ENCODE assay signal across 20 cellular contexts in the genomic region with DNA sequence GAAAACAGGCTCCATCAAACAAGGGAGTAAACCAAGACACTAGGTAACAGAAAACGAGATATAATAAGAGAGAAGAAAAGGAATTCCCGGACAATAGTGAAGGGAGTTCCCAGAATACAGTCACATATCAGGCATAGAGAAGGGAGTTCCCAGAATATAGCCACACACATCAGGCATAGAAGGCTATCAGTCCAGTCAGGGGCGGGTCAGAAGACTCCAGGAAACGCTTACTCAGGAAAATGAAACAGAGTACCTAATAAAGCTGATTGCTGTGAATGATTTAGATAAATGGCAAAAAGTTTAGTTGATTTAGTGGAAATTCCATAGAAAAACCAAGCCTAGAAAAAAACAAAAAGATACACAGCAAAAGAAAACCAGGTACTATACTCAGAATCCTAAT. TPM values are rescaled to one million over a fixed set of nuclear protein-coding genes. Genes with fewer than 3 reads are reported as not detected.
DNase-seq lines count a peak whose midpoint lies in the region; ATAC-seq and TF ChIP-seq lines count a peak whose summit lies in the region.
"Had no signal": no experiment of that assay in that cellular context is flagged by ENCODE, and none has a peak within 500 bp of the region (broad histone marks: within the 10 kb centered on the region; RNA-seq: fewer than 3 reads in every experiment).

No MANE protein-coding gene starts in this region.

- no peak overlapping the region for H2BK20ac ChIP-seq in IMR-90 (ENCODE audit: low read depth, low read length)

- no peak overlapping the region for H2BK5ac ChIP-seq in IMR-90 (ENCODE audit: low read depth, low read length, poor library complexity, severe bottlenecking)

- H3K27me3 ChIP-seq in IMR-90 (ENCODE audit: control insufficient read depth, insufficient read depth, low read length), result no peaks in the 10 kb centered on the region
- no peaks in the 10 kb centered on the region for H3K27me3 ChIP-seq in spleen (replicated peaks in 1 of 7)
- no peaks in the 10 kb centered on the region for H3K27me3 ChIP-seq in ascending aorta
- H3K27me3 ChIP-seq: BLaER1 treated with 17β-estradiol and CSF1 and Interleukin-3, amounts not matched to agents 10 nM and 100 nM; SJSA1 had no signal

- no TSS peak for BruUV-seq in IMR-90 (replicated peaks; lab: Mats Ljungman, UMichigan)

- peaks cover 13% of the 10 kb centered on the region for H4K20me1 ChIP-seq in IMR-90 (ENCODE audit: insufficient read depth, low read length)

- no peak overlapping the region for H3K4me2 ChIP-seq in IMR-90 (ENCODE audit: low read depth, low read length)
- H3K4me2 ChIP-seq: BLaER1 treated with 17β-estradiol and CSF1 and Interleukin-3, amounts not matched to agents 10 nM and 100 nM had no signal

- DNase-seq in IMR-90, result no peak
- no peak for DNase-seq in activated naive CD8-positive, alpha-beta T cell treated with anti-CD3 and anti-CD28 coated beads for 36 hours
- DNase-seq in left colon, result no peak
- DNase-seq in spleen, result no peak
- DNase-seq in UCSD-AML1 (lab: John Stamatoyannopoulos, UW; ENCODE audit: unreplicated experiment), result no peak
- no peak for DNase-seq in SW 1271 (lab: John Stamatoyannopoulos, UW)
- no peak for DNase-seq in ascending aorta (ENCODE audit: low spot score in 2 of 2)
- DNase-seq: Caco-2; CD4-positive, alpha-beta memory T cell; GOT3; Karpas-422; NCI-H1694 treated with DMSO at 0.1 percent for 48 hours; NCI-H2081 treated with DMSO at 0.1 percent for 48 hours; NCI-H446; NCI-H526; OCI-M1 had no signal

- no peak for ATAC-seq in IMR-90 (ENCODE audit: low read depth)
- ATAC-seq in left colon, result peak; percentile 38
- ATAC-seq: HCT116 had no signal

- in situ Hi-C loops in IMR-90 (cut with MboI; ENCODE audit: low sequenced_read_pairs), result loop anchor here (10.0 kb wide), 2 partner anchors 317 to 777 kb away; a partner anchor contains a TSS

- H3K36me3 ChIP-seq in IMR-90 (ENCODE audit: control insufficient read depth, insufficient read depth, low read length), result peaks cover 29% of the 10 kb centered on the region
- H3K36me3 ChIP-seq in spleen, result peaks cover 0 to 74% (median 52%) of the 10 kb centered on the region in 6 donors
- peaks cover 39 to 45% of the 10 kb centered on the region in 2 donors for H3K36me3 ChIP-seq in ascending aorta

- CTCF ChIA-PET in IMR-90 (lab: Yijun Ruan, JAX), result no interaction called here

- H3K23ac ChIP-seq in IMR-90 (ENCODE audit: low read depth, low read length), result no peak overlapping the region

- no peaks in the 10 kb centered on the region for H3K27me3 Mint-ChIP-seq in activated naive CD8-positive, alpha-beta T cell treated with anti-CD3 and anti-CD28 coated beads for 36 hours
- H3K27me3 Mint-ChIP-seq: IgD-negative memory B cell had no signal

- H2AK9ac ChIP-seq in IMR-90 (replicated peaks; ENCODE audit: low read depth, low read length, poor library complexity), result no peak overlapping the region

- H3K9me3 ChIP-seq in IMR-90 (ENCODE audit: control insufficient read depth, insufficient read depth, low read length) (no peaks in the 10 kb centered on the region), spleen (no peaks in the 10 kb centered on the region), ascending aorta (no peaks in the 10 kb centered on the region)
- H3K9me3 ChIP-seq: BLaER1 treated with 17β-estradiol and CSF1 and Interleukin-3, amounts not matched to agents 10 nM and 100 nM; Caco-2; SJSA1 had no signal

- no peak overlapping the region for H3K18ac ChIP-seq in IMR-90 (ENCODE audit: low read depth, low read length)

- intact Hi-C loops in IMR-90 (cut with micrococcal nuclease) (no loop called here), left colon (cut with DNase I, micrococcal nuclease) (no loop called here), spleen (cut with DNase I; ENCODE audit: low total_unique reads) (no loop called here), ascending aorta (cut with DNase I) (no loop called here)

- no peak overlapping the region for H4K8ac ChIP-seq in IMR-90 (ENCODE audit: low read depth in 2 of 2, low read length in 2 of 2)

- H3K9ac ChIP-seq in IMR-90 (ENCODE audit: low read depth, low read length), result no peak overlapping the region
- H3K9ac ChIP-seq: BLaER1 treated with 17β-estradiol and CSF1 and Interleukin-3, amounts not matched to agents 10 nM and 100 nM had no signal

- no peak overlapping the region for H2BK15ac ChIP-seq in IMR-90 (ENCODE audit: low read depth, low read length)

- no peak overlapping the region for H2BK120ac ChIP-seq in IMR-90 (ENCODE audit: low read depth, low read length)

- H3K9me1 ChIP-seq in IMR-90 (ENCODE audit: insufficient read depth, low read length), result 0 out of 2 replicates have a peak, but pooled peaks cover 2% of the 10 kb centered on the region

- TF ChIP-seq CTCF in IMR-90 (conservative IDR thresholded peaks at IDR 0.05; ENCODE audit: low read depth, low read length), result no peak
- TF ChIP-seq CTCF in spleen (IDR thresholded peaks at IDR 0.05 in 8 of 11, conservative IDR thresholded peaks at IDR 0.05 in 3 of 11), result no peak
- TF ChIP-seq CTCF in ascending aorta (IDR thresholded peaks at IDR 0.05), result no peak

- no peak overlapping the region for H2AFZ ChIP-seq in IMR-90 (replicated peaks; ENCODE audit: low read length, poor library complexity)

- POLR2A ChIA-PET in IMR-90 (lab: Charles Lee; ENCODE audit: unreplicated experiment), result no interaction called here

- no peak overlapping the region for H4K5ac ChIP-seq in IMR-90 (ENCODE audit: low read depth, low read length)

- peak overlapping the region; percentile 43 for H3K27ac Mint-ChIP-seq in activated naive CD8-positive, alpha-beta T cell treated with anti-CD3 and anti-CD28 coated beads for 36 hours

- H4K91ac ChIP-seq in IMR-90 (ENCODE audit: insufficient read depth, low read depth, low read length), result no peak overlapping the region

- no peak overlapping the region for H3K4ac ChIP-seq in IMR-90 (ENCODE audit: low read depth, low read length)

- H3K79me1 ChIP-seq in IMR-90 (ENCODE audit: low read depth in 1 of 2, low read length in 2 of 2), result peaks cover 26 to 32% of the 10 kb centered on the region in 2 experiments

- TF ChIP-seq RAD21 in IMR-90 (IDR thresholded peaks at IDR 0.05; ENCODE audit: low read length), result no peak

- WGBS in IMR-90 (ENCODE audit: extremely low coverage in 2 of 2, insufficient read length in 1 of 2), 2 experiments, result no CpG with 5 or more reads among the region's 4 CpGs
- WGBS in spleen, 5 donors, result 55 to 67% (median 60%) methylated on average over 4 of the region's 4 CpGs

- H2AK5ac ChIP-seq in IMR-90 (ENCODE audit: low read depth, low read length), result no peak overlapping the region

- H3K4me3 Mint-ChIP-seq in activated naive CD8-positive, alpha-beta T cell treated with anti-CD3 and anti-CD28 coated beads for 36 hours, result no peak overlapping the region
- H3K4me3 Mint-ChIP-seq: CD4-positive, alpha-beta memory T cell had no signal

- H3K4me1 ChIP-seq in IMR-90 (ENCODE audit: control insufficient read depth, insufficient read depth, low read length) (peaks cover 3% of the 10 kb centered on the region; the same call in 1 of the 2 replicates), spleen (peaks cover 15 to 58% (median 39%) of the 10 kb centered on the region in 6 donors), ascending aorta (peaks cover 5 to 9% of the 10 kb centered on the region in 2 donors)
- H3K4me1 ChIP-seq: SJSA1 had no signal

- TF ChIP-seq POLR2A in IMR-90 (IDR thresholded peaks at IDR 0.05; ENCODE audit: low read depth, low read length) (no peak), spleen (IDR thresholded peaks at IDR 0.05) (no peak)

- no peaks in the 10 kb centered on the region for H3K9me3 Mint-ChIP-seq in activated naive CD8-positive, alpha-beta T cell treated with anti-CD3 and anti-CD28 coated beads for 36 hours
- H3K9me3 Mint-ChIP-seq: IgD-negative memory B cell had no signal

- H3K4me3 ChIP-seq in IMR-90 (ENCODE audit: insufficient read depth, low read depth, low read length) (no peak overlapping the region), spleen (no peak overlapping the region), ascending aorta (no peak overlapping the region)
- H3K4me3 ChIP-seq: BLaER1 treated with 17β-estradiol and CSF1 and Interleukin-3, amounts not matched to agents 10 nM and 100 nM; SJSA1 had no signal

- dilution Hi-C loops in IMR-90 (cut with HindIII; ENCODE audit: low sequenced_read_pairs, unreplicated experiment), result no loop called here

- H3K27ac ChIP-seq in IMR-90 (ENCODE audit: insufficient read depth, low read length) (no peak overlapping the region), spleen (peak overlapping the region in 7 of 8 donors; percentile 52 to 78 (median 62)), ascending aorta (no peak overlapping the region)
- H3K27ac ChIP-seq: BLaER1 treated with 17β-estradiol and CSF1 and Interleukin-3, amounts not matched to agents 10 nM and 100 nM; SJSA1 had no signal

- H3K4me1 Mint-ChIP-seq in activated naive CD8-positive, alpha-beta T cell treated with anti-CD3 and anti-CD28 coated beads for 36 hours, result peaks cover 20% of the 10 kb centered on the region

- no peak overlapping the region for H3K56ac ChIP-seq in IMR-90 (ENCODE audit: extremely low read depth, insufficient read depth, low read length)

- H3K14ac ChIP-seq in IMR-90 (replicated peaks; ENCODE audit: low read depth, low read length), result no peak overlapping the region

- peaks cover 61% of the 10 kb centered on the region for H3K36me3 Mint-ChIP-seq in activated naive CD8-positive, alpha-beta T cell treated with anti-CD3 and anti-CD28 coated beads for 36 hours

RNA-seq across cellular contexts. Expression of a gene that starts 4.9 kb away (rescaled TPM):
- 159 and 229 TPM in 2 replicates for total RNA-seq in IMR-90 (2012; rRNA removed)
- polyA plus RNA-seq in IMR-90 (2012; rRNA removed), result 200 and 206 TPM in 2 replicates
- 72.3 and 93.5 TPM in 2 replicates for polyA plus RNA-seq in IMR-90 (2012; cell fraction: cytosol; rRNA removed)
- polyA plus RNA-seq in IMR-90 (2012; cell fraction: nucleus; rRNA removed; ENCODE audit: low replicate concordance), result 15.8 and 47.1 TPM in 2 replicates
- 100 to 1,000 TPM; 219 to 222 TPM for total RNA-seq in activated naive CD8-positive, alpha-beta T cell treated with anti-CD3 and anti-CD28 coated beads for 36 hours
- 10 to 100 TPM; 49.1 to 58.5 TPM for total RNA-seq in left colon
- total RNA-seq in spleen, result 100 to 1,000 TPM in 1 of 7 donors, 10 to 100 TPM in 6; 54.1 to 108 (median 65.5) TPM
- 100 to 1,000 TPM; 106 to 155 (median 137) TPM for polyA plus RNA-seq in spleen
- total RNA-seq in ascending aorta, result 64.5 TPM

RNA-seq across cellular contexts. Expression of a gene that starts 11.3 kb away (rescaled TPM):
- total RNA-seq in IMR-90 (2012; rRNA removed), result 6.6 and 7.5 TPM in 2 replicates
- 6.6 and 6.7 TPM in 2 replicates for polyA plus RNA-seq in IMR-90 (2012; rRNA removed)
- 4.8 and 5.3 TPM in 2 replicates for polyA plus RNA-seq in IMR-90 (2012; cell fraction: cytosol; rRNA removed)
- polyA plus RNA-seq in IMR-90 (2012; cell fraction: nucleus; rRNA removed; ENCODE audit: low replicate concordance), result 17.7 and 18.1 TPM in 2 replicates
- 1 to 10 TPM; 1.9 TPM for total RNA-seq in activated naive CD8-positive, alpha-beta T cell treated with anti-CD3 and anti-CD28 coated beads for 36 hours
- 1 to 10 TPM; 4.0 to 4.4 TPM for total RNA-seq in left colon
- total RNA-seq in spleen, result 10 to 100 TPM; 15.6 to 36.9 (median 20.2) TPM
- polyA plus RNA-seq in spleen, result 1 to 10 TPM; 3.2 to 8.3 (median 3.9) TPM
- total RNA-seq in ascending aorta, result 8.2 TPM

Comparison
In these comparisons a context has a peak if more than half of its experiments do, and no peak if none do; other contexts are left out.
1. H3K27ac ChIP-seq: peak in spleen (7 of 8); none in IMR-90 (single experiment) and ascending aorta (0 of 2).